ENCODE assay signal across 1 cellular context in genomic region chr18:59900222-59901128, GRCh38.
TF ChIP-seq lines count a peak whose summit lies in the region.

No MANE protein-coding gene starts in this region.

TF ChIP-seq in K562, 482 proteins besides CTCF, POLR2A, EP300 and RAD21 (continued from another document and continues in another):
- no peak for TF ChIP-seq BCLAF1 (IDR thresholded peaks at IDR 0.05; ENCODE audit: borderline replicate concordance in 1 of 2, control insufficient read depth in 1 of 2, low read depth in 2 of 2, low read length in 1 of 2)
- peak; percentile 70; the same call in 1 of the 2 replicates for TF ChIP-seq POLR2G (IDR thresholded peaks at IDR 0.05; ENCODE audit: low read depth, low read length)
- no peak for TF ChIP-seq PRDM10 (IDR thresholded peaks at IDR 0.05; ENCODE audit: partially characterized antibody)
- no peak for TF ChIP-seq PPARD (CRISPR knock-in tag; IDR thresholded peaks at IDR 0.05)
- TF ChIP-seq RFX5 (IDR thresholded peaks at IDR 0.05; ENCODE audit: low read depth, low read length) = no peak
- TF ChIP-seq KLF13 (tag; IDR thresholded peaks at IDR 0.05; ENCODE audit: borderline replicate concordance, low read depth) = no peak
- no peak for TF ChIP-seq TARDBP (IDR thresholded peaks at IDR 0.05)
- TF ChIP-seq STAT5B (CRISPR knock-in tag; IDR thresholded peaks at IDR 0.05) = no peak
- 0 out of 4 replicates have a peak, but pooled peaks of 1 of the 2 experiments have one; percentile 1 for TF ChIP-seq MLLT1 (IDR thresholded peaks at IDR 0.05)
- TF ChIP-seq ZNF124 (CRISPR knock-in tag; IDR thresholded peaks at IDR 0.05) = no peak
- no peak for TF ChIP-seq FIP1L1 (IDR thresholded peaks at IDR 0.05; ENCODE audit: low read depth, low read length, poor library complexity, severe bottlenecking)
- TF ChIP-seq TAF1 (IDR thresholded peaks at IDR 0.05; ENCODE audit: control insufficient read depth, extremely low read depth, insufficient read depth, low read length, severe bottlenecking) = peak; percentile 23
- no peak for TF ChIP-seq ZNF583 (CRISPR knock-in tag; IDR thresholded peaks at IDR 0.05)
- TF ChIP-seq ZZZ3 (IDR thresholded peaks at IDR 0.05) = no peak
- no peak for TF ChIP-seq GTF3C2 (IDR thresholded peaks at IDR 0.05; ENCODE audit: borderline replicate concordance, extremely low read depth, insufficient read length)
- TF ChIP-seq EP400 (IDR thresholded peaks at IDR 0.05) = peak; percentile 79
- no peak for TF ChIP-seq TOE1 (IDR thresholded peaks at IDR 0.05; ENCODE audit: borderline replicate concordance)
- TF ChIP-seq TOE1 (CRISPR knock-in tag; IDR thresholded peaks at IDR 0.05; ENCODE audit: borderline replicate concordance, low read depth) = no peak
- no peak for TF ChIP-seq ZBTB5 (IDR thresholded peaks at IDR 0.05)
- no peak for TF ChIP-seq TRIM28 (IDR thresholded peaks at IDR 0.05)
- no peak for TF ChIP-seq NFE2 (IDR thresholded peaks at IDR 0.05; ENCODE audit: low read depth)
- TF ChIP-seq KDM2B (CRISPR knock-in tag; IDR thresholded peaks at IDR 0.05) = no peak
- TF ChIP-seq THRB (CRISPR knock-in tag; conservative IDR thresholded peaks at IDR 0.05) = no peak
- no peak for TF ChIP-seq ZNF143 (CRISPR knock-in tag; IDR thresholded peaks at IDR 0.05)
- no peak for TF ChIP-seq ZNF512 (tag; IDR thresholded peaks at IDR 0.05)
- TF ChIP-seq NBN (IDR thresholded peaks at IDR 0.05; ENCODE audit: low read depth) = no peak
- TF ChIP-seq POLR2B (IDR thresholded peaks at IDR 0.05; ENCODE audit: low read depth, partially characterized antibody) = no peak
- no peak for TF ChIP-seq CTCFL (IDR thresholded peaks at IDR 0.05; ENCODE audit: borderline replicate concordance, insufficient read depth, low read depth, low read length, poor library complexity, severe bottlenecking)
- TF ChIP-seq NR2F6 (CRISPR knock-in tag; IDR thresholded peaks at IDR 0.05) = no peak
- no peak for TF ChIP-seq JUN (IDR thresholded peaks at IDR 0.05; ENCODE audit: borderline replicate concordance, low read depth, low read length)
- no peak for TF ChIP-seq JUN (CRISPR knock-in tag; IDR thresholded peaks at IDR 0.05; ENCODE audit: borderline replicate concordance)
- no peak for TF ChIP-seq MITF (IDR thresholded peaks at IDR 0.05)
- TF ChIP-seq ZNF740 (CRISPR knock-in tag; IDR thresholded peaks at IDR 0.05) = peak; percentile 89
- TF ChIP-seq ZNF740 (tag; IDR thresholded peaks at IDR 0.05) = peak in 1 of 2 experiments; percentile 68; a peak in 2 of 4 replicates
- TF ChIP-seq ZNF449 (CRISPR knock-in tag; IDR thresholded peaks at IDR 0.05) = no peak
